ENCODE assay signal across 9 cellular contexts in genomic region chr15:88624971-88625290, GRCh38. TPM values are rescaled to one million over a fixed set of nuclear protein-coding genes. Genes with fewer than 3 reads are reported as not detected.
DNase-seq lines count a peak whose midpoint lies in the region; ATAC-seq and TF ChIP-seq lines count a peak whose summit lies in the region.
"Had no signal": no experiment of that assay in that cellular context is flagged by ENCODE, and none has a peak within 500 bp of the region (broad histone marks: within the 10 kb centered on the region; RNA-seq: fewer than 3 reads in every experiment).

No MANE protein-coding gene starts in this region.

- TF ChIP-seq POLR2A in vagina (IDR thresholded peaks at IDR 0.05), result no peak

- DNase-seq in left ventricle myocardium inferior, result no peak
- DNase-seq in left ventricle myocardium superior, result no peak
- DNase-seq in activated naive CD8-positive, alpha-beta T cell treated with anti-CD3 and anti-CD28 coated beads, Interleukin-2, amount 50 U/mL, for 24 hours, result no peak
- no peak for DNase-seq in lower lobe of right lung
- DNase-seq in vagina (ENCODE audit: extremely low spot score in 2 of 2), result no peak
- DNase-seq in NCI-H1694 treated with DMSO at 0.1 percent for 48 hours (lab: John Stamatoyannopoulos, UW), result no peak

- peak overlapping the region; percentile 98 for H3K4me3 Mint-ChIP-seq in activated naive CD8-positive, alpha-beta T cell treated with anti-CD3 and anti-CD28 coated beads, Interleukin-2, amount 50 U/mL, for 24 hours

- peaks cover 83% of the 10 kb centered on the region for H3K4me1 Mint-ChIP-seq in activated naive CD8-positive, alpha-beta T cell treated with anti-CD3 and anti-CD28 coated beads, Interleukin-2, amount 50 U/mL, for 24 hours

- H3K27ac ChIP-seq in left ventricle myocardium inferior (replicated peaks), result peak overlapping the region; percentile 39
- H3K27ac ChIP-seq in lower lobe of right lung, result peak overlapping the region; percentile 51
- peak overlapping the region; percentile 82 for H3K27ac ChIP-seq in vagina

- intact Hi-C loops in left ventricle myocardium inferior (cut with micrococcal nuclease), result no loop called here
- intact Hi-C loops in left ventricle myocardium superior (cut with micrococcal nuclease), result no loop called here
- intact Hi-C loops in lower lobe of right lung (cut with DNase I), result no loop called here
- intact Hi-C loops in vagina (cut with DNase I), result no loop called here

- H3K27me3 Mint-ChIP-seq in activated naive CD8-positive, alpha-beta T cell treated with anti-CD3 and anti-CD28 coated beads, Interleukin-2, amount 50 U/mL, for 24 hours, result peaks cover 1% of the 10 kb centered on the region

- H3K4me3 ChIP-seq in left ventricle myocardium inferior (peak overlapping the region; percentile 18), lower lobe of right lung (no peak overlapping the region), vagina (peak overlapping the region; percentile 6 to 11)

- H3K36me3 ChIP-seq in left ventricle myocardium inferior, result peaks cover 37% of the 10 kb centered on the region
- H3K36me3 ChIP-seq in lower lobe of right lung, result peaks cover 40% of the 10 kb centered on the region
- H3K36me3 ChIP-seq in vagina, result peaks cover 0 to 34% of the 10 kb centered on the region in 2 donors
- H3K36me3 ChIP-seq: breast epithelium had no signal

- H3K27me3 ChIP-seq in left ventricle myocardium inferior (ENCODE audit: low read depth), result no peaks in the 10 kb centered on the region
- no peaks in the 10 kb centered on the region for H3K27me3 ChIP-seq in lower lobe of right lung (ENCODE audit: low read depth)
- no peaks in the 10 kb centered on the region for H3K27me3 ChIP-seq in vagina
- H3K27me3 ChIP-seq: breast epithelium had no signal

- H3K4me1 ChIP-seq in left ventricle myocardium inferior (peaks cover 74% of the 10 kb centered on the region), lower lobe of right lung (peaks cover 70% of the 10 kb centered on the region), vagina (peaks cover 60% of the 10 kb centered on the region)

- H3K9me3 Mint-ChIP-seq in activated naive CD8-positive, alpha-beta T cell treated with anti-CD3 and anti-CD28 coated beads, Interleukin-2, amount 50 U/mL, for 24 hours, result no peaks in the 10 kb centered on the region

- peak overlapping the region; percentile 98 for H3K27ac Mint-ChIP-seq in activated naive CD8-positive, alpha-beta T cell treated with anti-CD3 and anti-CD28 coated beads, Interleukin-2, amount 50 U/mL, for 24 hours

- TF ChIP-seq CTCF in left ventricle myocardium inferior (IDR thresholded peaks at IDR 0.05; ENCODE audit: borderline replicate concordance) (no peak), lower lobe of right lung (IDR thresholded peaks at IDR 0.05) (no peak), vagina (IDR thresholded peaks at IDR 0.05) (no peak)

- H3K9me3 ChIP-seq in left ventricle myocardium inferior (replicated peaks) (no peaks in the 10 kb centered on the region), lower lobe of right lung (no peaks in the 10 kb centered on the region), vagina (no peaks in the 10 kb centered on the region)
- H3K9me3 ChIP-seq: breast epithelium had no signal

- no peak for ATAC-seq in left ventricle myocardium superior
- ATAC-seq in activated naive CD8-positive, alpha-beta T cell treated with anti-CD3 and anti-CD28 coated beads, Interleukin-2, amount 50 U/mL, for 24 hours, result no peak
- no peak for ATAC-seq in lower lobe of right lung
- no peak for ATAC-seq in HG03354 (IDR thresholded peaks at IDR 0.05; ENCODE audit: poor library complexity, severe bottlenecking, unreplicated experiment)
- ATAC-seq in GM18520 (IDR thresholded peaks at IDR 0.05; ENCODE audit: unreplicated experiment), result no peak

- H3K36me3 Mint-ChIP-seq in activated naive CD8-positive, alpha-beta T cell treated with anti-CD3 and anti-CD28 coated beads, Interleukin-2, amount 50 U/mL, for 24 hours (ENCODE audit: low read depth), result peaks cover 71% of the 10 kb centered on the region

RNA-seq across cellular contexts. Expression of gene AEN, which starts 3.8 kb away (rescaled TPM):
- 10.3 TPM for total RNA-seq in left ventricle myocardium inferior
- 9.8 TPM for total RNA-seq in left ventricle myocardium superior
- total RNA-seq in lower lobe of right lung, result 23.8 TPM
- 18.4 TPM for total RNA-seq in vagina

RNA-seq across cellular contexts. Expression of gene ISG20, which starts 13.9 kb away (rescaled TPM):
- total RNA-seq in left ventricle myocardium inferior, result 3.1 TPM
- total RNA-seq in left ventricle myocardium superior, result 3.6 TPM
- total RNA-seq in lower lobe of right lung, result 32.0 TPM
- 15.7 TPM for total RNA-seq in vagina
